20 cellular contexts compared by ENCODE assay signal in the genomic region with DNA sequence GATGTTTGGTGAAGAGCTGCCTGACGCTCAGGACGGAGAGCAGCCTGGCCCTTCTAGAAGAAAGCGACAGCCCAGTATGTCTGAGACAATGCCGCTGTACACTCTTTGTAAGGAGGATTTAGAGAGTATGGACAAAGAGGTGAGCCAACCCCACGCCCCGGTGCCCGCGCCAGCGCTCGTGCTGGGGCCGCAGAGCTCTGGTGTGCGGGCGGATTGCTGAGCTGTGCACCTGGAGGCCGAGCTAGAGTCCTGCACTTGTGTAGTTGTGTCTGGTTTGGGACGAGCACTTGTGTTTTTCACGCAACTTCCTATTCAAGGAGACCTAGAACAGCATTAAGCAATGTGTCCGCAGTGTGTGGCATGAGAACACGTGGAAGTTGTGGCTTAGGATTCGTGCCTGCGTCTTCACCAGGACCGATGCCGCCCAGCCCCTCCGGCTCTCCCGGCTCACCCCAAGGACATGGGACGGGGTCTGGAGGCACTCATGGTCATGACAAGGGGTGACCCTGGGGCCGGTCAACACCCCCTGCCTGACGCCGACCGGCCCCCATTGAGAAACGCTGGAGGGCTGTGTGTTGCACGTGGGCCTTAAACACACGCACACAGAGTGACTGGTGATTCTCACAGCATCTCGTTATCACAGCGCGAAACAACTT.
"Had no signal": no experiment of that assay in that cellular context is flagged by ENCODE, and none has a peak within 500 bp of the region (broad histone marks: within the 10 kb centered on the region; RNA-seq: fewer than 3 reads in every experiment).

No MANE protein-coding gene starts in this region.

- ATAC-seq: natural killer cell; psoas muscle; stimulated activated naive B cell treated with anti-CD40 and anti-IgM and Interleukin-4, amounts not matched to agents 10 μg/mL and 1 μg/mL and 100 μg/mL, for 72 hours had no signal

- H3K27ac Mint-ChIP-seq: natural killer cell; nephron; neural progenitor cell; progenitor cell of endocrine pancreas; stimulated activated naive CD8-positive, alpha-beta T cell treated with anti-CD3 and anti-CD28 coated beads, Interleukin-15, Interleukin-2, amounts not matched to agents 100 ng/mL and 50 ng/mL, for 24 hours had no signal

- DNase-seq: natural killer cell; occipital lobe; ovary; psoas muscle; right lobe of liver; sigmoid colon; small intestine; stimulated activated CD4-positive, alpha-beta T cell treated with anti-CD3 and anti-CD28 coated beads, Interleukin-15, amount 100 ng/mL, for 24 hours; stimulated activated CD4-positive, alpha-beta T cell treated with anti-CD3 and anti-CD28 coated beads, Interleukin-4, amount 100 ng/mL, for 1 hour; stimulated activated CD4-positive, alpha-beta T cell treated with anti-CD3 and anti-CD28 coated beads, Interleukin-4, amount 100 ng/mL, for 4 hours; stimulated activated CD8-positive, alpha-beta memory T cell treated with anti-CD3 and anti-CD28 coated beads, Interleukin-4, amount 100 ng/mL, for 48 hours; stimulated activated naive B cell treated with anti-CD40 and anti-IgM and Interleukin-4, amounts not matched to agents 10 μg/mL and 1 μg/mL and 100 μg/mL, for 72 hours; stimulated activated naive CD4-positive, alpha-beta T cell treated with Interleukin-2 at 50 U/mL for 16 hours; stomach; thyroid gland; trophoblast cell had no signal

- H3K4me3 Mint-ChIP-seq: natural killer cell; nephron; neural progenitor cell; stimulated activated naive B cell treated with anti-CD40 and anti-IgM and Interleukin-4, amounts not matched to agents 10 μg/mL and 1 μg/mL and 100 μg/mL, for 72 hours; stimulated activated naive CD8-positive, alpha-beta T cell treated with anti-CD3 and anti-CD28 coated beads, Interleukin-15, Interleukin-2, amounts not matched to agents 100 ng/mL and 50 ng/mL, for 24 hours had no signal

- H3K9me3 Mint-ChIP-seq: natural killer cell, nephron had no signal

- H3K27me3 Mint-ChIP-seq: progenitor cell of endocrine pancreas; stimulated activated naive B cell treated with anti-CD40 and anti-IgM and Interleukin-4, amounts not matched to agents 10 μg/mL and 1 μg/mL and 100 μg/mL, for 72 hours; stimulated activated naive CD8-positive, alpha-beta T cell treated with anti-CD3 and anti-CD28 coated beads, Interleukin-15, Interleukin-2, amounts not matched to agents 100 ng/mL and 50 ng/mL, for 24 hours had no signal

- H3K4me1 Mint-ChIP-seq: nephron, neural progenitor cell had no signal
